1 cellular context compared by ENCODE assay signal in genomic region chr13:68254151-68254550, GRCh38.
TF ChIP-seq lines count a peak whose summit lies in the region.

No MANE protein-coding gene starts in this region.

TF ChIP-seq in H1, 55 proteins besides CTCF, POLR2A, EP300 and RAD21 (continued from another document):
- TF ChIP-seq CHD7 (IDR thresholded peaks at IDR 0.05; ENCODE audit: insufficient replicate concordance, low read length) (no peak), CBX5 (IDR thresholded peaks at IDR 0.05; ENCODE audit: low read depth, low read length) (no peak), SP4 (IDR thresholded peaks at IDR 0.05; ENCODE audit: low read length) (no peak), SP2 (IDR thresholded peaks at IDR 0.05; ENCODE audit: low read length) (no peak), TEAD4 (IDR thresholded peaks at IDR 0.05; ENCODE audit: low read depth, low read length) (no peak), HDAC6 (IDR thresholded peaks at IDR 0.05; ENCODE audit: low read depth, low read length) (no peak), POLR2AphosphoS5 (IDR thresholded peaks at IDR 0.05; ENCODE audit: low read depth, low read length) (no peak), SIN3A (conservative IDR thresholded peaks at IDR 0.05 in 1 of 2, IDR thresholded peaks at IDR 0.05 in 1 of 2; ENCODE audit: low read depth in 1 of 2, low read length in 2 of 2) (no peak), CREB1 (IDR thresholded peaks at IDR 0.05) (no peak)
